23 cellular contexts compared by ENCODE assay signal in genomic region chr12:108672054-108672453, GRCh38. TPM values are rescaled to one million over a fixed set of nuclear protein-coding genes. Genes with fewer than 3 reads are reported as not detected.
DNase-seq lines count a peak whose midpoint lies in the region; ATAC-seq, FAIRE-seq and TF ChIP-seq lines count a peak whose summit lies in the region.
"Had no signal": no experiment of that assay in that cellular context is flagged by ENCODE, and none has a peak within 500 bp of the region (broad histone marks: within the 10 kb centered on the region; RNA-seq: fewer than 3 reads in every experiment).

No MANE protein-coding gene starts in this region.

- H3K36me3 ChIP-seq in astrocyte (ENCODE audit: insufficient read depth, low read length) (peaks cover 37% of the 10 kb centered on the region), esophagus muscularis mucosa (peaks cover 0 to 30% (median 14%) of the 10 kb centered on the region in 4 donors), gastrocnemius medialis (no peaks in the 10 kb centered on the region)

- H3K9me3 Mint-ChIP-seq in CD14-positive monocyte: peaks cover 0 to 3% (median 0%) of the 10 kb centered on the region in 7 donors
- H3K9me3 Mint-ChIP-seq in astrocyte (ENCODE audit: unreplicated experiment): no peaks in the 10 kb centered on the region
- H3K9me3 Mint-ChIP-seq in activated T-cell treated with anti-CD3 and anti-CD28 coated beads, Interleukin-2, amount 50 U/mL, for 72 hours: no peaks in the 10 kb centered on the region
- H3K9me3 Mint-ChIP-seq: IgD-negative memory B cell had no signal

- H3K9ac ChIP-seq in astrocyte (ENCODE audit: low read length): no peak overlapping the region
- H3K9ac ChIP-seq: BLaER1 treated with 17β-estradiol and CSF1 and Interleukin-3, amounts not matched to agents 10 nM and 100 nM had no signal

- TF ChIP-seq POLR2A in esophagus muscularis mucosa (IDR thresholded peaks at IDR 0.05; ENCODE audit: low read depth) (no peak), gastrocnemius medialis (IDR thresholded peaks at IDR 0.05) (no peak)

- H4K20me1 ChIP-seq in astrocyte (ENCODE audit: insufficient read depth, low read length): peaks cover 61% of the 10 kb centered on the region

- TF ChIP-seq EP300 in esophagus muscularis mucosa (IDR thresholded peaks at IDR 0.05): no peak

- 78% methylated on average over 3 of the region's 3 CpGs for WGBS in esophagus muscularis mucosa

- TF ChIP-seq CTCF in CD14-positive monocyte (IDR thresholded peaks at IDR 0.05) (no peak), astrocyte (IDR thresholded peaks at IDR 0.05; ENCODE audit: insufficient read depth, low read depth, low read length) (no peak), esophagus muscularis mucosa (IDR thresholded peaks at IDR 0.05) (no peak), gastrocnemius medialis (IDR thresholded peaks at IDR 0.05 in 4 of 5, conservative IDR thresholded peaks at IDR 0.05 in 1 of 5) (no peak)

- H2AFZ ChIP-seq in astrocyte (ENCODE audit: low read depth, low read length): no peak overlapping the region

- H3K9me3 ChIP-seq in astrocyte (ENCODE audit: insufficient read depth, low read depth, low read length) (no peaks in the 10 kb centered on the region), esophagus muscularis mucosa (no peaks in the 10 kb centered on the region), gastrocnemius medialis (no peaks in the 10 kb centered on the region)
- H3K9me3 ChIP-seq: BLaER1 treated with 17β-estradiol and CSF1 and Interleukin-3, amounts not matched to agents 10 nM and 100 nM had no signal

- intact Hi-C loops in CD14-positive monocyte (cut with micrococcal nuclease): no loop called here
- intact Hi-C loops in esophagus muscularis mucosa (cut with DNase I): no loop called here
- intact Hi-C loops in gastrocnemius medialis (cut with DNase I; ENCODE audit: low total_unique reads): no loop called here
- intact Hi-C loops in sciatic nerve (cut with DNase I): no loop called here

- H3K27ac Mint-ChIP-seq in CD14-positive monocyte (peak overlapping the region in 5 of 7 donors; percentile 8 to 75 (median 50)), astrocyte (ENCODE audit: unreplicated experiment) (peak overlapping the region; percentile 29)
- no peak overlapping the region for H3K27ac Mint-ChIP-seq in activated T-cell treated with anti-CD3 and anti-CD28 coated beads, Interleukin-2, amount 50 U/mL, for 72 hours
- H3K27ac Mint-ChIP-seq: CD4-positive, CD25-positive, alpha-beta regulatory T cell; CD8-positive, alpha-beta memory T cell had no signal

- H3K27ac ChIP-seq in astrocyte (ENCODE audit: low read depth, low read length) (no peak overlapping the region), esophagus muscularis mucosa (replicated peaks in 1 of 4) (peak overlapping the region in 3 of 4 donors; percentile 35 to 83 (median 48)), gastrocnemius medialis (peak overlapping the region in 3 of 4 donors; percentile 15 to 42 (median 34))
- H3K27ac ChIP-seq: BLaER1 treated with 17β-estradiol and CSF1 and Interleukin-3, amounts not matched to agents 10 nM and 100 nM had no signal

- FAIRE-seq in astrocyte (lab: Jason Lieb, UNC): no peak
- FAIRE-seq: GM12878, HTR-8/SVneo had no signal

- peaks cover 97% of the 10 kb centered on the region for H3K79me2 ChIP-seq in astrocyte (ENCODE audit: insufficient read depth, low read length)

- H3K4me3 ChIP-seq in astrocyte (ENCODE audit: insufficient read depth, low read depth, low read length) (no peak overlapping the region), esophagus muscularis mucosa (no peak overlapping the region), gastrocnemius medialis (no peak overlapping the region)
- H3K4me3 ChIP-seq: BLaER1 treated with 17β-estradiol and CSF1 and Interleukin-3, amounts not matched to agents 10 nM and 100 nM; GM12878 had no signal

- H3K36me3 Mint-ChIP-seq in CD14-positive monocyte (peaks cover 67 to 68% of the 10 kb centered on the region in 2 donors), astrocyte (ENCODE audit: low read depth, unreplicated experiment) (peaks cover 12% of the 10 kb centered on the region)
- peaks cover 0 to 9% of the 10 kb centered on the region in 2 donors for H3K36me3 Mint-ChIP-seq in activated T-cell treated with anti-CD3 and anti-CD28 coated beads, Interleukin-2, amount 50 U/mL, for 72 hours (ENCODE audit: insufficient read depth in 2 of 2)

- in situ Hi-C loops in gastrocnemius medialis (cut with MboI; ENCODE audit: low sequenced_read_pairs in 4 of 4): loop anchor here in 1 of 4 donors (25.0 kb wide), 1 partner anchor 415 kb away; the partner anchor contains the start of genes ALKBH2 and UNG

- H3K4me1 ChIP-seq in astrocyte (ENCODE audit: insufficient read depth, low read length): peaks cover 6% of the 10 kb centered on the region
- peaks cover 34 to 78% (median 69%) of the 10 kb centered on the region in 4 donors for H3K4me1 ChIP-seq in esophagus muscularis mucosa
- H3K4me1 ChIP-seq in gastrocnemius medialis: peaks cover 29 to 35% of the 10 kb centered on the region in 2 donors

- H3K4me3 Mint-ChIP-seq in CD14-positive monocyte (no peak overlapping the region), astrocyte (ENCODE audit: unreplicated experiment) (no peak overlapping the region)
- H3K4me3 Mint-ChIP-seq in activated T-cell treated with anti-CD3 and anti-CD28 coated beads, Interleukin-2, amount 50 U/mL, for 72 hours: no peak overlapping the region
- H3K4me3 Mint-ChIP-seq: CD4-positive, CD25-positive, alpha-beta regulatory T cell; CD8-positive, alpha-beta memory T cell; IgD-negative memory B cell had no signal

- H3K27me3 Mint-ChIP-seq in CD14-positive monocyte (ENCODE audit: low read depth in 3 of 3) (peaks cover 0 to 2% (median 0%) of the 10 kb centered on the region in 3 donors), astrocyte (ENCODE audit: low read depth, unreplicated experiment) (no peaks in the 10 kb centered on the region)
- H3K27me3 Mint-ChIP-seq in activated T-cell treated with anti-CD3 and anti-CD28 coated beads, Interleukin-2, amount 50 U/mL, for 72 hours (ENCODE audit: low read depth): no peaks in the 10 kb centered on the region
- H3K27me3 Mint-ChIP-seq: CD4-positive, CD25-positive, alpha-beta regulatory T cell; IgD-negative memory B cell had no signal

- no peak for DNase-seq in CD14-positive monocyte (ENCODE audit: low spot score)
- DNase-seq in astrocyte (ENCODE audit: low read depth): no peak
- no peak for DNase-seq in esophagus muscularis mucosa (ENCODE audit: extremely low spot score)
- no peak for DNase-seq in gastrocnemius medialis
- no peak for DNase-seq in activated T-cell treated with anti-CD3 and anti-CD28 coated beads, Interleukin-2, amount 50 U/mL, for 72 hours
- no peak for DNase-seq in sciatic nerve (ENCODE audit: low spot score)
- DNase-seq: 8988T; CD4-positive, CD25-positive, alpha-beta regulatory T cell; CD8-positive, alpha-beta memory T cell; COR-L47; DMS 273 treated with DMSO at 0.1 percent for 48 hours; DMS53; DND-41; EL; GOT3; H7 had no signal

- H3K4me2 ChIP-seq in astrocyte (ENCODE audit: low read length): no peak overlapping the region
- H3K4me2 ChIP-seq: BLaER1 treated with 17β-estradiol and CSF1 and Interleukin-3, amounts not matched to agents 10 nM and 100 nM had no signal

- H3K27me3 ChIP-seq in astrocyte (ENCODE audit: insufficient read depth, low read length) (no peaks in the 10 kb centered on the region), esophagus muscularis mucosa (no peaks in the 10 kb centered on the region), gastrocnemius medialis (no peaks in the 10 kb centered on the region)
- H3K27me3 ChIP-seq: BLaER1 treated with 17β-estradiol and CSF1 and Interleukin-3, amounts not matched to agents 10 nM and 100 nM had no signal

- peaks cover 18% of the 10 kb centered on the region for H3K4me1 Mint-ChIP-seq in CD14-positive monocyte
- H3K4me1 Mint-ChIP-seq in astrocyte (ENCODE audit: low read depth, unreplicated experiment): peaks cover 27% of the 10 kb centered on the region
- H3K4me1 Mint-ChIP-seq in activated T-cell treated with anti-CD3 and anti-CD28 coated beads, Interleukin-2, amount 50 U/mL, for 72 hours (ENCODE audit: low read depth): no peaks in the 10 kb centered on the region
- H3K4me1 Mint-ChIP-seq: CD8-positive, alpha-beta memory T cell had no signal

- ATAC-seq in gastrocnemius medialis (no peak), HG02798 (IDR thresholded peaks at IDR 0.05; ENCODE audit: poor library complexity, unreplicated experiment) (no peak), HG03045 (IDR thresholded peaks at IDR 0.05; ENCODE audit: unreplicated experiment) (no peak), sciatic nerve (no peak)
- no peak for ATAC-seq in activated T-cell treated with anti-CD3 and anti-CD28 coated beads, Interleukin-2, amount 50 U/mL, for 72 hours (replicated peaks in 1 of 2)
- ATAC-seq: GM12878, HCT116 had no signal

RNA-seq across cellular contexts. Expression of gene SELPLG, which starts 38.4 kb away (rescaled TPM):
- polyA plus RNA-seq in CD14-positive monocyte: 100 to 1,000 TPM; 247 to 349 TPM
- total RNA-seq in astrocyte (4.9 and 5.8 TPM in 2 replicates), esophagus muscularis mucosa (10 to 100 TPM in 2 of 4 donors, 1 to 10 TPM in 2; 7.2 to 15.7 (median 10.0) TPM), gastrocnemius medialis (1 to 10 TPM in 3 of 4 donors, under 1 TPM in 1; 0.19 to 5.0 (median 2.6) TPM), sciatic nerve (12.3 TPM)
- 10 to 100 TPM; 49.6 to 55.4 TPM for total RNA-seq in activated T-cell treated with anti-CD3 and anti-CD28 coated beads, Interleukin-2, amount 50 U/mL, for 72 hours

RNA-seq across cellular contexts. Expression of gene CORO1C, which starts 59.3 kb away (rescaled TPM):
- polyA plus RNA-seq in CD14-positive monocyte: 100 to 1,000 TPM; 229 to 285 TPM
- total RNA-seq in astrocyte (364 and 391 TPM in 2 replicates), esophagus muscularis mucosa (100 to 1,000 TPM; 221 to 441 (median 315) TPM), gastrocnemius medialis (10 to 100 TPM; 24.7 to 47.6 (median 30.9) TPM), sciatic nerve (194 TPM)
- 10 to 100 TPM; 35.6 to 38.3 TPM for total RNA-seq in activated T-cell treated with anti-CD3 and anti-CD28 coated beads, Interleukin-2, amount 50 U/mL, for 72 hours
